ENCODE assay signal across 12 cellular contexts in the genomic region with DNA sequence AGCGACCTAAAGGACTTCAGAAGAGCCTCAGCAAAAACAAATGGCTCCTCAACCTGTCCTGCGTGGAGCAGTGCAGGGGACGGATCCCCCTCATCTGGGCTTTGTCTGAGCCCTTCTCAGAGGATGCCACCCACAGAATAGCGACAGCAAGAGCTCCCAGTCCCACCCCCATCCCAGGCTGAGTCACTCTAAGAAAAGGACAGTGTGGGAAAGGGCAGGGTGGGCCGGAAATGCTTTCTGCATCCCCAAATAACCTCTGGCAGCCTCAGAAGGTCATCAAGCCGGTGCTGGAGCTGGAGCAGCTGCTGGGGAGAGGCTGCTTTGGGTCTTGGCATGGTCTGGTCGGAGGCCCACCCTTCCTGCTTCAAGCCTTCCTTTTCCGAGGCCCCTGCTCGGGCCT. TPM values are rescaled to one million over a fixed set of nuclear protein-coding genes. Genes with fewer than 3 reads are reported as not detected.
DNase-seq lines count a peak whose midpoint lies in the region; ATAC-seq and TF ChIP-seq lines count a peak whose summit lies in the region.
"Had no signal": no experiment of that assay in that cellular context is flagged by ENCODE, and none has a peak within 500 bp of the region (broad histone marks: within the 10 kb centered on the region; RNA-seq: fewer than 3 reads in every experiment).

No MANE protein-coding gene starts in this region.

- H3K27ac ChIP-seq in adipose tissue (ENCODE audit: low read depth, low read length) (peak overlapping the region; percentile 46), heart right ventricle (peak overlapping the region; percentile 75 to 100 (median 100)), rectal smooth muscle tissue (ENCODE audit: low read depth, low read length) (peak overlapping the region; percentile 63)

- no peak overlapping the region for H3K4me3 ChIP-seq in AG10803 (ENCODE audit: low read length)
- peak overlapping the region in 6 of 10 donors; percentile 7 to 31 (median 16) for H3K4me3 ChIP-seq in heart right ventricle
- no peak overlapping the region for H3K4me3 ChIP-seq in rectal smooth muscle tissue (ENCODE audit: low read length)

- TF ChIP-seq CTCF in AG10803 (conservative IDR thresholded peaks at IDR 0.05; ENCODE audit: low read length) (no peak), heart right ventricle (IDR thresholded peaks at IDR 0.05) (no peak)

- WGBS in adipose tissue, 3 donors = 44 to 72% (median 55%) methylated on average over 9 of the region's 9 CpGs
- WGBS in heart right ventricle, 2 donors = 20 to 28% methylated on average over 9 of the region's 9 CpGs

- intact Hi-C loops in heart right ventricle (cut with DNase I) = no loop called here

- DNase-seq in AG10803 (ENCODE audit: low read depth) (peak; percentile 61), heart right ventricle (peak; percentile 82 to 91)
- DNase-seq in activated CD4-positive, alpha-beta T cell treated with anti-CD3 and anti-CD28 coated beads for 48 hours = no peak
- DNase-seq: central memory CD4-positive, alpha-beta T cell; hippocampal formation; Karpas-422; NCI-H524 had no signal

- H3K27me3 ChIP-seq in heart right ventricle (no peaks in the 10 kb centered on the region), rectal smooth muscle tissue (ENCODE audit: control insufficient read depth, insufficient read depth, low read length) (no peaks in the 10 kb centered on the region)

- H3K36me3 ChIP-seq in heart right ventricle = peaks cover 0 to 93% (median 67%) of the 10 kb centered on the region in 9 donors
- H3K36me3 ChIP-seq in rectal smooth muscle tissue (ENCODE audit: control insufficient read depth, insufficient read depth, low read length) = peaks cover 45% of the 10 kb centered on the region

- H3K4me1 ChIP-seq in heart right ventricle (peaks cover 59 to 70% (median 62%) of the 10 kb centered on the region in 9 donors), rectal smooth muscle tissue (ENCODE audit: control insufficient read depth, insufficient read depth, low read length) (peaks cover 15% of the 10 kb centered on the region)

- no peak overlapping the region for H3K9ac ChIP-seq in rectal smooth muscle tissue (ENCODE audit: low read length)

- ATAC-seq in heart right ventricle = peak; percentile 75 to 92 (median 86)
- ATAC-seq in HG03520 (IDR thresholded peaks at IDR 0.05; ENCODE audit: unreplicated experiment) = no peak
- ATAC-seq in GM18907 (IDR thresholded peaks at IDR 0.05; ENCODE audit: unreplicated experiment) = no peak
- no peak for ATAC-seq in GM21447 (IDR thresholded peaks at IDR 0.05; ENCODE audit: unreplicated experiment)

- H3K9me3 ChIP-seq in heart right ventricle = no peaks in the 10 kb centered on the region

RNA-seq across cellular contexts. Expression of gene SLC12A4, which starts 8.9 kb away (rescaled TPM):
- polyA plus RNA-seq in adipose tissue = 10 to 100 TPM; 13.2 to 56.9 (median 44.4) TPM
- 100 to 1,000 TPM in 1 of 10 donors, 10 to 100 TPM in 9; 70.9 to 107 (median 86.6) TPM for total RNA-seq in heart right ventricle
- 100 to 1,000 TPM in 1 of 2 donors, 10 to 100 TPM in 1; 70.1 to 116 TPM for polyA plus RNA-seq in heart right ventricle

RNA-seq across cellular contexts. Expression of gene LCAT, which starts 15.6 kb away (rescaled TPM):
- polyA plus RNA-seq in adipose tissue (10 to 100 TPM in 2 of 3 donors, 1 to 10 TPM in 1; 7.5 to 34.0 (median 18.5) TPM), heart right ventricle (10 to 100 TPM; 18.1 to 96.5 TPM)
- 10 to 100 TPM; 14.4 to 24.6 (median 20.6) TPM for total RNA-seq in heart right ventricle

RNA-seq across cellular contexts. Expression of gene DPEP3, which starts 20.8 kb away (rescaled TPM):
- polyA plus RNA-seq in adipose tissue (under 1 TPM in 1 of 3 donors, not detected in 2; 0.34 TPM), heart right ventricle (under 1 TPM in 1 of 2 donors, not detected in 1; 0.01 TPM)
- under 1 TPM in 1 of 10 donors, not detected in 9; 0.34 TPM for total RNA-seq in heart right ventricle

RNA-seq across cellular contexts. Expression of gene PSMB10, which starts 22.9 kb away (rescaled TPM):
- polyA plus RNA-seq in adipose tissue (10 to 100 TPM; 69.8 to 81.9 (median 80.0) TPM), heart right ventricle (100 to 1,000 TPM in 1 of 2 donors, 10 to 100 TPM in 1; 87.4 to 170 TPM)
- total RNA-seq in heart right ventricle = 100 to 1,000 TPM in 1 of 10 donors, 10 to 100 TPM in 9; 48.9 to 164 (median 62.8) TPM

RNA-seq across cellular contexts. Expression of gene CTRL, which starts 27.9 kb away (rescaled TPM):
- 100 to 1,000 TPM in 1 of 3 donors, 1 to 10 TPM in 2; 1.3 to 627 (median 2.2) TPM for polyA plus RNA-seq in adipose tissue
- total RNA-seq in heart right ventricle = 1 to 10 TPM in 2 of 10 donors, under 1 TPM in 8; 0.39 to 1.6 (median 0.84) TPM
- 1 to 10 TPM in 1 of 2 donors, under 1 TPM in 1; 0.74 to 2.0 TPM for polyA plus RNA-seq in heart right ventricle

Comparison
In these comparisons a context has a peak if more than half of its experiments do, and no peak if none do; other contexts are left out.
1. H3K4me3 ChIP-seq: peak in heart right ventricle (6 of 10); none in AG10803 (single experiment) and rectal smooth muscle tissue (single experiment).
2. H3K27ac ChIP-seq: peak in every context shown above with its lines; median percentile 100 in heart right ventricle; 63 in rectal smooth muscle tissue; 46 in adipose tissue.
3. ATAC-seq: peak in heart right ventricle (8 of 8); none in HG03520 (single experiment), GM18907 (single experiment) and GM21447 (single experiment).